ENCODE assay signal across 1 cellular context in genomic region chr9:105243015-105243686, GRCh38.
TF ChIP-seq lines count a peak whose summit lies in the region.

No MANE protein-coding gene starts in this region.

TF ChIP-seq in GM23338, 12 proteins besides CTCF, POLR2A, EP300 and RAD21 (continued from another document):
- no peak for TF ChIP-seq REST (IDR thresholded peaks at IDR 0.05; ENCODE audit: unreplicated experiment)
- TF ChIP-seq ZNF331 (CRISPR knock-in tag; IDR thresholded peaks at IDR 0.05; ENCODE audit: low read depth), result no peak
- no peak for TF ChIP-seq ETS1 (IDR thresholded peaks at IDR 0.05)
- TF ChIP-seq EZH2phosphoT487 (IDR thresholded peaks at IDR 0.05; ENCODE audit: unreplicated experiment), result no peak
